10 cellular contexts compared by ENCODE assay signal in genomic region chr3:188339410-188340295, GRCh38.
DNase-seq lines count a peak whose midpoint lies in the region; ATAC-seq and TF ChIP-seq lines count a peak whose summit lies in the region.
"Had no signal": no experiment of that assay in that cellular context is flagged by ENCODE, and none has a peak within 500 bp of the region (broad histone marks: within the 10 kb centered on the region; RNA-seq: fewer than 3 reads in every experiment).

No MANE protein-coding gene starts in this region.

- no peaks in the 10 kb centered on the region; the same call in 1 of the 2 replicates for H4K20me1 ChIP-seq in GM23338 (replicated peaks; ENCODE audit: insufficient read depth)

- no peaks in the 10 kb centered on the region for H3K9me3 Mint-ChIP-seq in GM23338

- H3K36me3 Mint-ChIP-seq in GM23338 (ENCODE audit: low read depth): no peaks in the 10 kb centered on the region

- no peak overlapping the region for H2AFZ ChIP-seq in GM23338

- H3K9me2 ChIP-seq in GM23338 (ENCODE audit: insufficient read depth): no peaks in the 10 kb centered on the region

- peak overlapping the region; percentile 23; the same call in 1 of the 2 replicates for H3K4me2 ChIP-seq in GM23338

- peaks cover 13% of the 10 kb centered on the region for H3K4me1 Mint-ChIP-seq in GM23338

- H3K9me3 ChIP-seq in mucosa of descending colon: no peaks in the 10 kb centered on the region

- ATAC-seq in GM23338 (no peak), mucosa of descending colon (peak; percentile 47), SK-N-SH treated with all-trans-retinoic acid at 6 μM for 48 hours (no peak), GM18861 (IDR thresholded peaks at IDR 0.05; ENCODE audit: unreplicated experiment) (no peak)
- ATAC-seq: left colon, PC-3 had no signal

- no peaks in the 10 kb centered on the region for H3F3A ChIP-seq in GM23338 (replicated peaks; ENCODE audit: low read depth)

- H3K36me3 ChIP-seq in GM23338 (ENCODE audit: insufficient read depth): no peaks in the 10 kb centered on the region
- no peaks in the 10 kb centered on the region for H3K36me3 ChIP-seq in mucosa of descending colon (ENCODE audit: low read depth)

- H3K4me3 ChIP-seq in GM12865 (ENCODE audit: low read depth, low read length) (no peak overlapping the region), GM23338 (no peak overlapping the region), mucosa of descending colon (no peak overlapping the region)

- peak; percentile 62 for DNase-seq in GM12865 (ENCODE audit: low read depth)
- DNase-seq in GM23338 (ENCODE audit: low spot score): peak; percentile 8
- peak in 3 of 5 experiments; percentile 38 to 89 (median 53) for DNase-seq in T-helper 2 cell
- no peak for DNase-seq in mucosa of descending colon
- no peak for DNase-seq in HK-2 (ENCODE audit: unreplicated experiment)
- no peak for DNase-seq in NCI-H1930 (lab: John Stamatoyannopoulos, UW)
- DNase-seq: left colon, PC-3 had no signal

- H3K4me1 ChIP-seq in GM23338 (ENCODE audit: insufficient read depth) (no peaks in the 10 kb centered on the region; the same call in 1 of the 2 replicates), mucosa of descending colon (ENCODE audit: low read depth) (no peaks in the 10 kb centered on the region)

- intact Hi-C loops in mucosa of descending colon (cut with DNase I, micrococcal nuclease): no loop called here

- peaks cover 2% of the 10 kb centered on the region for H3K27me3 Mint-ChIP-seq in GM23338 (ENCODE audit: insufficient read depth, low read depth, poor library complexity)

- no peak overlapping the region for H3K27ac ChIP-seq in GM23338 (ENCODE audit: low read depth)

- no peaks in the 10 kb centered on the region for H3K27me3 ChIP-seq in GM23338 (ENCODE audit: insufficient read depth)

- peak overlapping the region; percentile 28; the same call in 1 of the 2 replicates for H3K27ac Mint-ChIP-seq in GM23338

- H3K4me3 Mint-ChIP-seq in GM23338: no peak overlapping the region

- TF ChIP-seq CTCF in GM12865 (IDR thresholded peaks at IDR 0.05; ENCODE audit: insufficient read depth, low read depth, low read length, missing control alignments) (no peak), GM23338 (conservative IDR thresholded peaks at IDR 0.05; ENCODE audit: low read depth in 2 of 2) (no peak), mucosa of descending colon (IDR thresholded peaks at IDR 0.05) (no peak)

- H3K79me2 ChIP-seq in GM23338 (replicated peaks; ENCODE audit: insufficient read depth): peaks cover 8% of the 10 kb centered on the region; the same call in 1 of the 2 replicates

TF ChIP-seq in GM23338, 12 proteins besides CTCF, POLR2A, EP300 and RAD21 (continues in another document):
- TF ChIP-seq ZNF331 (CRISPR knock-in tag; IDR thresholded peaks at IDR 0.05; ENCODE audit: low read depth): no peak
- TF ChIP-seq JUNB (IDR thresholded peaks at IDR 0.05; ENCODE audit: unreplicated experiment): no peak
- TF ChIP-seq, protein P1, sequence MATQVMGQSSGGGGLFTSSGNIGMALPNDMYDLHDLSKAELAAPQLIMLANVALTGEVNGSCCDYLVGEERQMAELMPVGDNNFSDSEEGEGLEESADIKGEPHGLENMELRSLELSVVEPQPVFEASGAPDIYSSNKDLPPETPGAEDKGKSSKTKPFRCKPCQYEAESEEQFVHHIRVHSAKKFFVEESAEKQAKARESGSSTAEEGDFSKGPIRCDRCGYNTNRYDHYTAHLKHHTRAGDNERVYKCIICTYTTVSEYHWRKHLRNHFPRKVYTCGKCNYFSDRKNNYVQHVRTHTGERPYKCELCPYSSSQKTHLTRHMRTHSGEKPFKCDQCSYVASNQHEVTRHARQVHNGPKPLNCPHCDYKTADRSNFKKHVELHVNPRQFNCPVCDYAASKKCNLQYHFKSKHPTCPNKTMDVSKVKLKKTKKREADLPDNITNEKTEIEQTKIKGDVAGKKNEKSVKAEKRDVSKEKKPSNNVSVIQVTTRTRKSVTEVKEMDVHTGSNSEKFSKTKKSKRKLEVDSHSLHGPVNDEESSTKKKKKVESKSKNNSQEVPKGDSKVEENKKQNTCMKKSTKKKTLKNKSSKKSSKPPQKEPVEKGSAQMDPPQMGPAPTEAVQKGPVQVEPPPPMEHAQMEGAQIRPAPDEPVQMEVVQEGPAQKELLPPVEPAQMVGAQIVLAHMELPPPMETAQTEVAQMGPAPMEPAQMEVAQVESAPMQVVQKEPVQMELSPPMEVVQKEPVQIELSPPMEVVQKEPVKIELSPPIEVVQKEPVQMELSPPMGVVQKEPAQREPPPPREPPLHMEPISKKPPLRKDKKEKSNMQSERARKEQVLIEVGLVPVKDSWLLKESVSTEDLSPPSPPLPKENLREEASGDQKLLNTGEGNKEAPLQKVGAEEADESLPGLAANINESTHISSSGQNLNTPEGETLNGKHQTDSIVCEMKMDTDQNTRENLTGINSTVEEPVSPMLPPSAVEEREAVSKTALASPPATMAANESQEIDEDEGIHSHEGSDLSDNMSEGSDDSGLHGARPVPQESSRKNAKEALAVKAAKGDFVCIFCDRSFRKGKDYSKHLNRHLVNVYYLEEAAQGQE (IDR thresholded peaks at IDR 0.05; ENCODE audit: unreplicated experiment): no peak
- TF ChIP-seq EZH2phosphoT487 (IDR thresholded peaks at IDR 0.05; ENCODE audit: unreplicated experiment): no peak

TF ChIP-seq in SK-N-SH treated with all-trans-retinoic acid at 6 μM for 48 hours, 23 proteins besides CTCF, POLR2A, EP300 and RAD21:
- TF ChIP-seq PPARA (CRISPR knock-in tag; IDR thresholded peaks at IDR 0.05; ENCODE audit: borderline replicate concordance) (no peak), ZNF70 (CRISPR knock-in tag; IDR thresholded peaks at IDR 0.05) (no peak), OSR1 (CRISPR knock-in tag; IDR thresholded peaks at IDR 0.05) (no peak), ZFP30 (CRISPR knock-in tag; IDR thresholded peaks at IDR 0.05) (no peak), TCF4 (CRISPR knock-in tag; IDR thresholded peaks at IDR 0.05; ENCODE audit: borderline replicate concordance) (no peak), CSDC2 (CRISPR knock-in tag; IDR thresholded peaks at IDR 0.05) (no peak), SNAI2 (CRISPR knock-in tag; IDR thresholded peaks at IDR 0.05) (no peak)
- TF ChIP-seq, protein P2, sequence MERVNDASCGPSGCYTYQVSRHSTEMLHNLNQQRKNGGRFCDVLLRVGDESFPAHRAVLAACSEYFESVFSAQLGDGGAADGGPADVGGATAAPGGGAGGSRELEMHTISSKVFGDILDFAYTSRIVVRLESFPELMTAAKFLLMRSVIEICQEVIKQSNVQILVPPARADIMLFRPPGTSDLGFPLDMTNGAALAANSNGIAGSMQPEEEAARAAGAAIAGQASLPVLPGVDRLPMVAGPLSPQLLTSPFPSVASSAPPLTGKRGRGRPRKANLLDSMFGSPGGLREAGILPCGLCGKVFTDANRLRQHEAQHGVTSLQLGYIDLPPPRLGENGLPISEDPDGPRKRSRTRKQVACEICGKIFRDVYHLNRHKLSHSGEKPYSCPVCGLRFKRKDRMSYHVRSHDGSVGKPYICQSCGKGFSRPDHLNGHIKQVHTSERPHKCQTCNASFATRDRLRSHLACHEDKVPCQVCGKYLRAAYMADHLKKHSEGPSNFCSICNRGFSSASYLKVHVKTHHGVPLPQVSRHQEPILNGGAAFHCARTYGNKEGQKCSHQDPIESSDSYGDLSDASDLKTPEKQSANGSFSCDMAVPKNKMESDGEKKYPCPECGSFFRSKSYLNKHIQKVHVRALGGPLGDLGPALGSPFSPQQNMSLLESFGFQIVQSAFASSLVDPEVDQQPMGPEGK (CRISPR knock-in tag; IDR thresholded peaks at IDR 0.05; ENCODE audit: borderline replicate concordance): no peak

Comparison
In these comparisons a context has a peak if more than half of its experiments do, and no peak if none do; other contexts are left out.
1. DNase-seq: peak in GM12865 (single experiment), GM23338 (single experiment) and T-helper 2 cell (3 of 5); none in mucosa of descending colon (0 of 3), HK-2 (single experiment) and NCI-H1930 (0 of 2).